ENCODE assay signal across 24 cellular contexts in the genomic region with DNA sequence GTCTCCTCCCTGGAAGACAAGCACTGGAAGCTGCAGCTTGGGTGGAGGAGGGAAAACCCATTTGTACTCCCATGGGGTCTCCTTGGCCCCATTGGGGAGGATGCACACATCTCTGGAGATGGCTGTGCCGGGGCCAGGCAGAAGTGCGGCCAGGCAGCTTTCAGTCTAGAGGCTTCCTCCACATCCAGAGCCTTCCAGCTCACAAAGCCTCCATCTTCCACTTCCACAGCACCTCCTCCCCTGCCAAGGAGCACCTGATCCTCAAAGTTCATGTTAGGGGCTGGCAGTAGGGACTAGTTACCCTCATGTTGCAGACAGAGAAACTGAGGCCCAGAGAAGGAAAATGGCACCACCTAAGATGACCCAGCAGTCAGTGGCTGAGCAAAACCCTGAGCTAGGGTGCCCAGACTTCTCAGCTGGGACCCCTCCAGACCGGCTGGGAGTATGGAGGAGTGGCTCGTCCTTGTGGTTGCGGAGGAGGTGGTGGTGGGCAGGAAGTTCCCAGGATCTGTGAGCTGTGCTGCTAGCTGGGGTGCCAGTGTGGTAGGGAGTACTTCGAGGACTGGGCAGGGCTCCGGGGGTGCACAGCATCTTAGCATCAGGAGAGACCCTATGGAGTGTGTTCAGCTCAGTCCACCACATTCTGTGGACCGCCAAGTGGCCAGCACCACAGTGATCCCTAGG. TPM values are rescaled to one million over a fixed set of nuclear protein-coding genes. Genes with fewer than 3 reads are reported as not detected.
DNase-seq lines count a peak whose midpoint lies in the region; ATAC-seq and TF ChIP-seq lines count a peak whose summit lies in the region.
"Had no signal": no experiment of that assay in that cellular context is flagged by ENCODE, and none has a peak within 500 bp of the region (broad histone marks: within the 10 kb centered on the region; RNA-seq: fewer than 3 reads in every experiment).

No MANE protein-coding gene starts in this region.

- no peak overlapping the region for H3K27ac ChIP-seq in sigmoid colon
- H3K27ac ChIP-seq: C4-2B had no signal

- no peaks in the 10 kb centered on the region for H3K9me3 ChIP-seq in sigmoid colon

- H3K36me3 ChIP-seq in sigmoid colon, result no peaks in the 10 kb centered on the region

- H3K4me1 Mint-ChIP-seq in natural killer cell treated with Interleukin-12 subunit alpha and Interleukin-12 subunit beta and Interleukin-15 and Interleukin-18, amount 100 ng/mL, for 72 hours (ENCODE audit: low read depth in 2 of 2), result no peaks in the 10 kb centered on the region
- no peaks in the 10 kb centered on the region for H3K4me1 Mint-ChIP-seq in natural killer cell
- H3K4me1 Mint-ChIP-seq in activated T-helper 17 cell treated with anti-CD3 and anti-CD28 coated beads, Interleukin-2, amount 50 U/mL, for 72 hours, result no peaks in the 10 kb centered on the region
- H3K4me1 Mint-ChIP-seq: CD8-positive, alpha-beta memory T cell had no signal

- H3K4me1 ChIP-seq in sigmoid colon, result no peaks in the 10 kb centered on the region

- no peak overlapping the region for H3K27ac Mint-ChIP-seq in natural killer cell treated with Interleukin-12 subunit alpha and Interleukin-12 subunit beta and Interleukin-15 and Interleukin-18, amount 100 ng/mL, for 72 hours
- H3K27ac Mint-ChIP-seq in natural killer cell, result no peak overlapping the region
- H3K27ac Mint-ChIP-seq in activated T-helper 17 cell treated with anti-CD3 and anti-CD28 coated beads, Interleukin-2, amount 50 U/mL, for 72 hours, result no peak overlapping the region
- H3K27ac Mint-ChIP-seq: CD8-positive, alpha-beta memory T cell had no signal

- TF ChIP-seq CTCF in natural killer cell (IDR thresholded peaks at IDR 0.05), result no peak
- no peak for TF ChIP-seq CTCF in sigmoid colon (IDR thresholded peaks at IDR 0.05)

- no peak for TF ChIP-seq EP300 in sigmoid colon (IDR thresholded peaks at IDR 0.05)

- ATAC-seq in natural killer cell treated with Interleukin-12 subunit alpha and Interleukin-12 subunit beta and Interleukin-15 and Interleukin-18, amount 100 ng/mL, for 72 hours, result no peak
- ATAC-seq in natural killer cell (no peak), GM18519 (IDR thresholded peaks at IDR 0.05; ENCODE audit: low FRiP score, unreplicated experiment) (no peak), HG02938 (IDR thresholded peaks at IDR 0.05; ENCODE audit: unreplicated experiment) (no peak)
- no peak for ATAC-seq in activated T-helper 17 cell treated with anti-CD3 and anti-CD28 coated beads, Interleukin-2, amount 50 U/mL, for 72 hours (replicated peaks)
- ATAC-seq: Right ventricle myocardium inferior had no signal

- H3K27me3 Mint-ChIP-seq in natural killer cell treated with Interleukin-12 subunit alpha and Interleukin-12 subunit beta and Interleukin-15 and Interleukin-18, amount 100 ng/mL, for 72 hours, result peaks cover 9 to 15% of the 10 kb centered on the region in 2 donors
- peaks cover 11 to 14% of the 10 kb centered on the region in 2 donors for H3K27me3 Mint-ChIP-seq in natural killer cell (ENCODE audit: low read depth in 2 of 2)
- peaks cover 9% of the 10 kb centered on the region for H3K27me3 Mint-ChIP-seq in activated T-helper 17 cell treated with anti-CD3 and anti-CD28 coated beads, Interleukin-2, amount 50 U/mL, for 72 hours

- no peak for TF ChIP-seq POLR2A in sigmoid colon (IDR thresholded peaks at IDR 0.05)

- no peak overlapping the region for H3K4me3 ChIP-seq in sigmoid colon

- no peaks in the 10 kb centered on the region for H3K9me3 Mint-ChIP-seq in natural killer cell treated with Interleukin-12 subunit alpha and Interleukin-12 subunit beta and Interleukin-15 and Interleukin-18, amount 100 ng/mL, for 72 hours
- H3K9me3 Mint-ChIP-seq in natural killer cell, result no peaks in the 10 kb centered on the region
- H3K9me3 Mint-ChIP-seq in activated T-helper 17 cell treated with anti-CD3 and anti-CD28 coated beads, Interleukin-2, amount 50 U/mL, for 72 hours, result no peaks in the 10 kb centered on the region

- WGBS in sigmoid colon, 2 donors, result 61 to 71% methylated on average over 8 of the region's 8 CpGs

- DNase-seq in natural killer cell treated with Interleukin-12 subunit alpha and Interleukin-12 subunit beta and Interleukin-15 and Interleukin-18, amount 100 ng/mL, for 72 hours (ENCODE audit: low spot score), result peak; percentile 20
- DNase-seq in natural killer cell (no peak), mesenteric fat pad (ENCODE audit: low spot score) (peak; percentile 60), sigmoid colon (peak; percentile 55), SW 1271 (lab: John Stamatoyannopoulos, UW) (no peak)
- DNase-seq: Calu3; CD8-positive, alpha-beta memory T cell; DMS53; GDM1; IMR-90; NCI-H1105; NCI-H1694; NCI-H2081; NCI-H2171; NCI-H345; NCI-H524; NCI-H774 had no signal

- no peaks in the 10 kb centered on the region for H3K36me3 Mint-ChIP-seq in natural killer cell treated with Interleukin-12 subunit alpha and Interleukin-12 subunit beta and Interleukin-15 and Interleukin-18, amount 100 ng/mL, for 72 hours
- no peaks in the 10 kb centered on the region for H3K36me3 Mint-ChIP-seq in natural killer cell
- H3K36me3 Mint-ChIP-seq in activated T-helper 17 cell treated with anti-CD3 and anti-CD28 coated beads, Interleukin-2, amount 50 U/mL, for 72 hours (ENCODE audit: low read depth), result no peaks in the 10 kb centered on the region
- H3K36me3 Mint-ChIP-seq: CD8-positive, alpha-beta memory T cell had no signal

- intact Hi-C loops in natural killer cell (cut with micrococcal nuclease) (no loop called here), sigmoid colon (cut with DNase I) (no loop called here)

- H3K27me3 ChIP-seq in sigmoid colon, result no peaks in the 10 kb centered on the region

- no peak overlapping the region for H3K4me3 Mint-ChIP-seq in natural killer cell treated with Interleukin-12 subunit alpha and Interleukin-12 subunit beta and Interleukin-15 and Interleukin-18, amount 100 ng/mL, for 72 hours
- H3K4me3 Mint-ChIP-seq in natural killer cell, result no peak overlapping the region
- H3K4me3 Mint-ChIP-seq in activated T-helper 17 cell treated with anti-CD3 and anti-CD28 coated beads, Interleukin-2, amount 50 U/mL, for 72 hours, result no peak overlapping the region
- H3K4me3 Mint-ChIP-seq: CD8-positive, alpha-beta memory T cell had no signal

RNA-seq across cellular contexts. Expression of gene ADCYAP1R1, which starts 44.2 kb away (rescaled TPM):
- not detected for total RNA-seq in natural killer cell treated with Interleukin-12 subunit alpha and Interleukin-12 subunit beta and Interleukin-15 and Interleukin-18, amount 100 ng/mL, for 72 hours
- total RNA-seq in natural killer cell (not detected), mesenteric fat pad (2.5 TPM), sigmoid colon (10 to 100 TPM; 17.6 to 35.7 (median 21.4) TPM)
- polyA plus RNA-seq in sigmoid colon, result 1 to 10 TPM in 1 of 3 donors, under 1 TPM in 1, not detected in 1; 0.60 to 2.1 TPM
- total RNA-seq in activated T-helper 17 cell treated with anti-CD3 and anti-CD28 coated beads, Interleukin-2, amount 50 U/mL, for 72 hours, result not detected
- total RNA-seq: Calu3; CD8-positive, alpha-beta memory T cell; IMR-90; OCI-LY7; SK-MEL-5 had no signal
- polyA plus RNA-seq: CD8-positive, alpha-beta memory T cell; IMR-90 had no signal

Comparison
In these comparisons a context has a peak if more than half of its experiments do, and no peak if none do; other contexts are left out.
1. DNase-seq: peak in natural killer cell treated with Interleukin-12 subunit alpha and Interleukin-12 subunit beta and Interleukin-15 and Interleukin-18, amount 100 ng/mL, for 72 hours (single experiment), mesenteric fat pad (single experiment) and sigmoid colon (single experiment); none in natural killer cell (single experiment) and SW 1271 (0 of 2).